Comparison of ENCODE assay signal across 21 cellular contexts in the genomic region with DNA sequence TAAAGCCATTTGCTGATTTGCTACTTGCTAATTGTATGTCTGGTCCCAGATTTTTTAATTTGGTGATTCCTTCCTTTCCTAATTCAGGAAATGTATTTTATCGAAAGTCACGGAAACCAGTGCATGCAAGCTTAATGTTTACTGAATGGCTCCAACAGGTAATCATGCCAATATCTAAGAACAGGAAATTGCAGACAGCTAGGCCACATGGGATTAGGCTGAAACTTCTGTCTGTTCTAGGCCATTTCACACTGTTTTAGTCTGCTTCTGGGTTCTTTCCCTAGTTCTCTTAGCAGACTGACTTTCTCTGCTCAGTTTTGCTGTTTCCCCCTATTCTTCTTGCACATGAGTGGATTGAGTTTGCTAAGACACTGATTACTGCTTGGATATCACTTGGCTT.
DNase-seq lines count a peak whose midpoint lies in the region; ATAC-seq, FAIRE-seq and TF ChIP-seq lines count a peak whose summit lies in the region.
"Had no signal": no experiment of that assay in that cellular context is flagged by ENCODE, and none has a peak within 500 bp of the region (broad histone marks: within the 10 kb centered on the region; RNA-seq: fewer than 3 reads in every experiment).

No MANE protein-coding gene starts in this region.

- POLR2A ChIA-PET in A673 (lab: Charles Lee; ENCODE audit: low non-redundant PET) = no interaction called here
- POLR2A ChIA-PET in GM12878 (lab: Charles Lee) = no interaction called here

- CTCF ChIA-PET in A673 (lab: Charles Lee) (interaction anchor here (1.7 kb wide), 1 partner anchor 11 kb away, joined by 7 read pairs; no protein-coding TSS in a partner anchor), GM12878 (lab: Yijun Ruan, JAX) (no interaction called here)

- DNase-seq in A673 (ENCODE audit: low spot score) = peak; percentile 90
- DNase-seq in GM12878 (ENCODE audit: low read depth, low spot score) = no peak
- DNase-seq in occipital lobe (lab: John Stamatoyannopoulos, UW) = no peak
- DNase-seq in RPMI8226 = no peak
- no peak for DNase-seq in sciatic nerve (ENCODE audit: low spot score)
- DNase-seq in RCC 7860 (ENCODE audit: low spot score) = no peak
- DNase-seq: CD8-positive, alpha-beta memory T cell; DMS79; HCEC 1CT; NCI-H1436; NCI-H2029; NCI-H2171; NCI-H446 had no signal

- H3K27ac ChIP-seq in A673 (ENCODE audit: low read depth, low read length, poor library complexity, severe bottlenecking) (peak overlapping the region; percentile 86), GM12878 (ENCODE audit: control insufficient read depth, insufficient read depth) (no peak overlapping the region)
- H3K27ac ChIP-seq: 22Rv1 had no signal

- H3K9me3 ChIP-seq in A673 (ENCODE audit: low read depth, low read length, poor library complexity, severe bottlenecking) (no peaks in the 10 kb centered on the region), GM12878 (replicated peaks; ENCODE audit: control insufficient read depth, insufficient read depth, low read length) (no peaks in the 10 kb centered on the region)

- no peak for TF ChIP-seq POLR2A in GM12878 (IDR thresholded peaks at IDR 0.05; ENCODE audit: low read depth, low read length)

- TF ChIP-seq RAD21 in GM12878 (IDR thresholded peaks at IDR 0.05; ENCODE audit: insufficient read depth, low read depth, low read length) = no peak

- ATAC-seq in GM19438 (IDR thresholded peaks at IDR 0.05; ENCODE audit: low read depth, unreplicated experiment) = peak; percentile 44
- peak; percentile 36 for ATAC-seq in HG03354 (IDR thresholded peaks at IDR 0.05; ENCODE audit: poor library complexity, severe bottlenecking, unreplicated experiment)
- peak; percentile 65 for ATAC-seq in GM12878
- ATAC-seq in sciatic nerve = no peak
- ATAC-seq: K562, Right ventricle myocardium inferior had no signal

- WGBS in GM12878 (ENCODE audit: insufficient coverage, insufficient replicate concordance, low lambda C conversion rate, missing lambda C conversion rate) = 16% methylated on average over 2 of the region's 2 CpGs

- BruUV-seq in A673 (replicated peaks; lab: Mats Ljungman, UMichigan) (no TSS peak), GM12878 (replicated peaks; lab: Mats Ljungman, UMichigan) (no TSS peak)

- H3K4me1 ChIP-seq in A673 (ENCODE audit: insufficient read depth, low read length, poor library complexity, severe bottlenecking) (peaks cover 91% of the 10 kb centered on the region), GM12878 (ENCODE audit: control insufficient read depth, insufficient read depth, low read length) (no peaks in the 10 kb centered on the region; the same call in 1 of the 2 replicates)

- H3K36me3 ChIP-seq in A673 (ENCODE audit: insufficient read depth, low read length, poor library complexity, severe bottlenecking) (no peaks in the 10 kb centered on the region), GM12878 (ENCODE audit: control insufficient read depth in 2 of 2, insufficient read depth in 2 of 2, low read length in 1 of 2) (no peaks in the 10 kb centered on the region)

- H3K4me3 ChIP-seq in A673 (ENCODE audit: low read depth, low read length, poor library complexity, severe bottlenecking) (no peak overlapping the region), GM12878 (no peak overlapping the region)
- H3K4me3 ChIP-seq: K562 had no signal

- FAIRE-seq in GM12878 (lab: Jason Lieb, UNC) (no peak), RCC 7860 (lab: Jason Lieb, UNC) (no peak)
- FAIRE-seq: D721Med, G401.6, GM18507, K562 had no signal

- no peak for TF ChIP-seq EP300 in GM12878 (IDR thresholded peaks at IDR 0.05; ENCODE audit: borderline replicate concordance in 1 of 2, control insufficient read depth in 1 of 2, low read depth in 2 of 2, low read length in 2 of 2)

- no peak overlapping the region for H3K4me2 ChIP-seq in GM12878 (ENCODE audit: control insufficient read depth, insufficient read depth)

- RAD21 ChIA-PET in GM12878 (lab: Charles Lee; ENCODE audit: unreplicated experiment) = interaction anchor here (1.7 kb wide), 1 partner anchor 25 kb away, joined by 4 read pairs; no protein-coding TSS in a partner anchor

- in situ Hi-C loops in GM12878 (cut with MboI) = no loop called here

- H2AFZ ChIP-seq in GM12878 (ENCODE audit: control insufficient read depth, low read depth, low read length) = no peak overlapping the region; the same call in 1 of the 2 replicates

- SMC1A ChIA-PET in GM12878 (lab: Charles Lee; ENCODE audit: uncharacterized antibody, unreplicated experiment) = no interaction called here

- no peaks in the 10 kb centered on the region for H3K79me2 ChIP-seq in GM12878 (ENCODE audit: control insufficient read depth, insufficient read depth, low read length)

- no peaks in the 10 kb centered on the region for H4K20me1 ChIP-seq in GM12878 (ENCODE audit: control insufficient read depth, insufficient read depth)

- intact Hi-C loops in A673 (cut with micrococcal nuclease; ENCODE audit: unreplicated experiment) (loop anchor here (5.0 kb wide), 1 partner anchor 80 kb away; no protein-coding TSS in a partner anchor), GM12878 (cut with micrococcal nuclease; ENCODE audit: unreplicated experiment) (no loop called here), sciatic nerve (cut with DNase I) (no loop called here)

- H3K9ac ChIP-seq in GM12878 (ENCODE audit: control insufficient read depth, insufficient read depth, low read length) = no peak overlapping the region

- TF ChIP-seq CTCF in A673 (conservative IDR thresholded peaks at IDR 0.05; ENCODE audit: low read depth, low read length) (no peak), GM12878 (IDR thresholded peaks at IDR 0.05 in 2 of 3, conservative IDR thresholded peaks at IDR 0.05 in 1 of 3; ENCODE audit: control insufficient read depth in 2 of 3, extremely low read depth in 1 of 3, insufficient read depth in 1 of 3, low read depth in 3 of 3, low read length in 3 of 3) (no peak)

- H3K27me3 ChIP-seq in A673 (replicated peaks; ENCODE audit: insufficient read depth, low read depth, low read length, poor library complexity) = no peaks in the 10 kb centered on the region
- H3K27me3 ChIP-seq in GM12878 (replicated peaks in 1 of 2; ENCODE audit: control insufficient read depth in 2 of 2, insufficient read depth in 2 of 2, low read length in 1 of 2) = no peaks in the 10 kb centered on the region

TF ChIP-seq in GM12878, 131 proteins besides CTCF, POLR2A, EP300 and RAD21:
- peak; percentile 20 for TF ChIP-seq MEF2B (IDR thresholded peaks at IDR 0.05; ENCODE audit: partially characterized antibody, poor library complexity, severe bottlenecking)
- no peak for TF ChIP-seq GABPA (IDR thresholded peaks at IDR 0.05; ENCODE audit: low read depth)
- no peak for TF ChIP-seq REST (IDR thresholded peaks at IDR 0.05; ENCODE audit: low read depth, low read length)
- TF ChIP-seq MTA2 (IDR thresholded peaks at IDR 0.05; ENCODE audit: low read depth) = no peak
- TF ChIP-seq HDAC2 (IDR thresholded peaks at IDR 0.05) = no peak
- TF ChIP-seq ZNF217 (IDR thresholded peaks at IDR 0.05) = no peak
